9 cellular contexts compared by ENCODE assay signal in the genomic region with DNA sequence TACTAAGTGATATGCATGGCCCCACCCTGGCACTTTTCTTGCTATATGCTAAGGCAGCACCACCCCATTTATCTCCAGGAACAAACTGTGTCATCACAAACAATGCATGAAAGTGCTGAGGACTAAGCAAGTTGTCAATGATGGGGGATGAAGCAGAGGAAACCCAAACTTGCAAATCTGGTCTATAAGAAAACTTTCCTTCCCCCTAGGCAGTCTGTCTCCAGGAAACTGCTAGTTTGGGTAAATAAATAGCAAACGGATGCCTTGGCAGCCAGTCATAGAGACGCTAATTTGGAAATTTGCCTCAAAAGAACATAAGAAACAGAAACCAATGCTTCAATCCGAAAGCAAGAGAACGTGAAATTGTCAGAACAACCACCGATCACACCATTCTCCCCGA. TPM values are rescaled to one million over a fixed set of nuclear protein-coding genes. Genes with fewer than 3 reads are reported as not detected.
DNase-seq lines count a peak whose midpoint lies in the region; ATAC-seq, FAIRE-seq and TF ChIP-seq lines count a peak whose summit lies in the region.
"Had no signal": no experiment of that assay in that cellular context is flagged by ENCODE, and none has a peak within 500 bp of the region (broad histone marks: within the 10 kb centered on the region; RNA-seq: fewer than 3 reads in every experiment).

No MANE protein-coding gene starts in this region.

- H3K79me2 ChIP-seq in astrocyte (ENCODE audit: insufficient read depth, low read length) = no peaks in the 10 kb centered on the region

- H4K20me1 ChIP-seq in astrocyte (ENCODE audit: insufficient read depth, low read length) = no peaks in the 10 kb centered on the region

- no peaks in the 10 kb centered on the region for H3K4me1 Mint-ChIP-seq in astrocyte (ENCODE audit: low read depth, unreplicated experiment)

- peak overlapping the region; percentile 21 for H3K9ac ChIP-seq in astrocyte (ENCODE audit: low read length)

- no peak for TF ChIP-seq CTCF in AG04450 (IDR thresholded peaks at IDR 0.05; ENCODE audit: low read depth, low read length)
- TF ChIP-seq CTCF in astrocyte (IDR thresholded peaks at IDR 0.05; ENCODE audit: insufficient read depth, low read depth, low read length) = no peak
- TF ChIP-seq CTCF in GM10266 (IDR thresholded peaks at IDR 0.05; ENCODE audit: control insufficient read depth, insufficient read depth, low read depth, missing control alignments) = no peak

- DNase-seq in AG04450 (ENCODE audit: low read depth, low spot score) = peak; percentile 33
- DNase-seq in H4 (ENCODE audit: low spot score) = peak; percentile 50
- peak; percentile 54 for DNase-seq in astrocyte (ENCODE audit: low read depth)
- DNase-seq in left kidney (ENCODE audit: low read depth, low spot score) = peak; percentile 46
- no peak for DNase-seq in left colon
- DNase-seq in NCI-H2171 treated with DMSO at 0.1 percent for 48 hours (lab: John Stamatoyannopoulos, UW) = no peak
- no peak for DNase-seq in GM10266 (ENCODE audit: extremely low spot score)

- H3K9me3 ChIP-seq in AG04450 (ENCODE audit: control insufficient read depth, insufficient read depth, low read length) = no peaks in the 10 kb centered on the region
- no peaks in the 10 kb centered on the region for H3K9me3 ChIP-seq in astrocyte (ENCODE audit: insufficient read depth, low read depth, low read length)

- peaks cover 2% of the 10 kb centered on the region for H3K27me3 Mint-ChIP-seq in astrocyte (ENCODE audit: low read depth, unreplicated experiment)

- ATAC-seq in left colon (no peak), GM18511 (IDR thresholded peaks at IDR 0.05; ENCODE audit: unreplicated experiment) (no peak)

- H3K36me3 ChIP-seq in astrocyte (ENCODE audit: insufficient read depth, low read length) = no peaks in the 10 kb centered on the region

- CTCF ChIA-PET in AG04450 (lab: Charles Lee) = no interaction called here

- no peak for FAIRE-seq in astrocyte (lab: Jason Lieb, UNC)

- peak overlapping the region; percentile 22 for H2AFZ ChIP-seq in astrocyte (ENCODE audit: low read depth, low read length)

- H3K4me1 ChIP-seq in astrocyte (ENCODE audit: insufficient read depth, low read length) = peaks cover 3% of the 10 kb centered on the region

- H3K27me3 ChIP-seq in AG04450 (ENCODE audit: control insufficient read depth, insufficient read depth, low read length) (no peaks in the 10 kb centered on the region), astrocyte (ENCODE audit: insufficient read depth, low read length) (no peaks in the 10 kb centered on the region)

- no peak overlapping the region for H3K27ac ChIP-seq in AG04450 (ENCODE audit: low read depth, low read length)
- H3K27ac ChIP-seq in astrocyte (ENCODE audit: low read depth, low read length) = no peak overlapping the region

- peak overlapping the region; percentile 80 for H3K4me2 ChIP-seq in astrocyte (ENCODE audit: low read length)

- H3K4me3 ChIP-seq in AG04450 (ENCODE audit: low read depth, low read length) = peak overlapping the region; percentile 46
- no peak overlapping the region for H3K4me3 ChIP-seq in astrocyte (ENCODE audit: insufficient read depth, low read depth, low read length)

- H3K4me3 Mint-ChIP-seq in astrocyte (ENCODE audit: unreplicated experiment) = no peak overlapping the region
- H3K4me3 Mint-ChIP-seq: mesothelial cell of epicardium had no signal

- intact Hi-C loops in left colon (cut with DNase I, micrococcal nuclease) = no loop called here

- POLR2A ChIA-PET in AG04450 (lab: Yijun Ruan, JAX) = no interaction called here

- no peaks in the 10 kb centered on the region for H3K36me3 Mint-ChIP-seq in astrocyte (ENCODE audit: low read depth, unreplicated experiment)
- H3K36me3 Mint-ChIP-seq: mesothelial cell of epicardium had no signal

- no peak overlapping the region for H3K27ac Mint-ChIP-seq in astrocyte (ENCODE audit: unreplicated experiment)
- H3K27ac Mint-ChIP-seq: mesothelial cell of epicardium had no signal

- peaks cover 2% of the 10 kb centered on the region for H3K9me3 Mint-ChIP-seq in astrocyte (ENCODE audit: unreplicated experiment)
- H3K9me3 Mint-ChIP-seq: mesothelial cell of epicardium had no signal

RNA-seq across cellular contexts. Expression of a gene that starts 5.6 kb away (rescaled TPM):
- polyA plus RNA-seq in AG04450 (2011; rRNA removed) = 261 and 289 TPM in 2 replicates
- 57.4 and 61.5 TPM in 2 replicates for polyA minus RNA-seq in AG04450 (2011; rRNA and poly(A)+ RNA removed)
- total RNA-seq in H4 (2014; rRNA removed; shearing (Covaris generic)) = 25.5 and 30.7 TPM in 2 replicates
- total RNA-seq in astrocyte (148 and 179 TPM in 2 replicates), left colon (10 to 100 TPM; 91.0 to 91.9 TPM)

Comparison
In these comparisons a context has a peak if more than half of its experiments do, and no peak if none do; other contexts are left out.
1. DNase-seq: peak in AG04450 (single experiment), H4 (single experiment), astrocyte (single experiment) and left kidney (single experiment); none in left colon (0 of 2), NCI-H2171 treated with DMSO at 0.1 percent for 48 hours (single experiment) and GM10266 (single experiment).